ENCODE assay signal across 19 cellular contexts in the genomic region with DNA sequence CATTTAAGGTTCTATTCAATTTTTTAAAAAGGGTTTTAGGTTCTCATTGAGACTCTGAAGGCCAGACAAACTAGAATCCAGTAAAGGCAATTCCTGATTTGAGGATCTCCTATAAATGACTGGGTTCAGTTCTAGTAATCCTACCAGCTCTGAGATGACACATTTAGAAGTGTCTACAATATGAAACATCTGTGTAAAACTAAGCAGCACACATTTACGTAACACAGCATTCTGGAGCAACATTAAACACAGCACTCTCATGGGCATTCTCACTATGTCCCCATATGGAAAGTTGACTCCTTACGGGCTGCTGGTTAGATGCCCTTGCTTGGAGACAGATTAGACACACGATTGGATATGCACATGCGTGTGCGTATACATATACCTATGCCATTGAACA.
A peak's percentile ranks its signal among the peaks of the same experiment; 100 is the strongest.
DNase-seq lines count a peak whose midpoint lies in the region; ATAC-seq and TF ChIP-seq lines count a peak whose summit lies in the region.
"Had no signal": no experiment of that assay in that cellular context is flagged by ENCODE, and none has a peak within 500 bp of the region (broad histone marks: within the 10 kb centered on the region; RNA-seq: fewer than 3 reads in every experiment).

No MANE protein-coding gene starts in this region.

- H3K36me3 ChIP-seq in smooth muscle cell (ENCODE audit: low read depth): no peaks in the 10 kb centered on the region
- H3K36me3 ChIP-seq: HAP-1 had no signal

- peaks cover 8% of the 10 kb centered on the region for H3F3A ChIP-seq in smooth muscle cell (ENCODE audit: low read depth)

- H3K27ac ChIP-seq in VCaP (peak overlapping the region; percentile 88), smooth muscle cell (ENCODE audit: low read depth) (peak overlapping the region; percentile 51)
- H3K27ac ChIP-seq: C4-2B, GM23248, HL-60 had no signal

- no peak for ATAC-seq in GM18868 (IDR thresholded peaks at IDR 0.05; ENCODE audit: unreplicated experiment)

- peak overlapping the region; percentile 75 for H2AFZ ChIP-seq in smooth muscle cell (ENCODE audit: low read depth)
- H2AFZ ChIP-seq: GM23248 had no signal

- no peaks in the 10 kb centered on the region for H3K79me2 ChIP-seq in smooth muscle cell (ENCODE audit: low read depth)

- no peak overlapping the region for H3K4me3 ChIP-seq in AG10803 (ENCODE audit: low read length)
- no peak overlapping the region for H3K4me3 ChIP-seq in smooth muscle cell
- H3K4me3 ChIP-seq: GM23248, HAP-1 had no signal

- H3K4me2 ChIP-seq in smooth muscle cell: peak overlapping the region; percentile 76

- DNase-seq in AG10803 (ENCODE audit: low read depth) (peak; percentile 24), fibroblast of peridontal ligament (ENCODE audit: extremely low read depth) (peak; percentile 25), smooth muscle cell (lab: John Stamatoyannopoulos, UW; ENCODE audit: unreplicated experiment) (no peak), D341Med (ENCODE audit: low spot score) (no peak), GM10266 (ENCODE audit: extremely low spot score) (no peak)
- DNase-seq: ACHN; AML-193; Caco-2; CD4-positive, alpha-beta T cell; DMS153; DMS79; GDM1; GM23248; KBM-7 had no signal

- TF ChIP-seq CTCF in AG10803 (conservative IDR thresholded peaks at IDR 0.05; ENCODE audit: low read length): no peak
- TF ChIP-seq CTCF in VCaP (conservative IDR thresholded peaks at IDR 0.05): no peak
- no peak for TF ChIP-seq CTCF in smooth muscle cell (IDR thresholded peaks at IDR 0.05; ENCODE audit: borderline replicate concordance, insufficient read depth, poor library complexity, severe bottlenecking)
- no peak for TF ChIP-seq CTCF in GM10266 (IDR thresholded peaks at IDR 0.05; ENCODE audit: control insufficient read depth, insufficient read depth, low read depth, missing control alignments)

- H3K9ac ChIP-seq in smooth muscle cell (ENCODE audit: low read depth): no peak overlapping the region
- H3K9ac ChIP-seq: GM23248 had no signal

- no peaks in the 10 kb centered on the region for H4K20me1 ChIP-seq in smooth muscle cell (ENCODE audit: low read depth)

- no peaks in the 10 kb centered on the region for H3K27me3 ChIP-seq in smooth muscle cell (ENCODE audit: low read depth)

- H3K9me3 ChIP-seq in smooth muscle cell (replicated peaks; ENCODE audit: low read depth): no peaks in the 10 kb centered on the region
- H3K9me3 ChIP-seq: Caco-2, HAP-1 had no signal

- H3K4me1 ChIP-seq in smooth muscle cell (ENCODE audit: low read depth): peaks cover 9% of the 10 kb centered on the region
- H3K4me1 ChIP-seq: Caco-2, HAP-1 had no signal

- WGBS in smooth muscle cell (ENCODE audit: low lambda C conversion rate): 53% methylated on average over 5 of the region's 5 CpGs

Comparison
In these comparisons a context has a peak if more than half of its experiments do, and no peak if none do; other contexts are left out.
1. DNase-seq: peak in AG10803 (single experiment) and fibroblast of peridontal ligament (single experiment); none in smooth muscle cell (single experiment), D341Med (single experiment) and GM10266 (single experiment).